Comparison of ENCODE assay signal across 10 cellular contexts in genomic region chr10:129853236-129853946, GRCh38.
A peak's percentile ranks its signal among the peaks of the same experiment; 100 is the strongest.
DNase-seq lines count a peak whose midpoint lies in the region; FAIRE-seq and TF ChIP-seq lines count a peak whose summit lies in the region.
"Had no signal": no experiment of that assay in that cellular context is flagged by ENCODE, and none has a peak within 500 bp of the region (broad histone marks: within the 10 kb centered on the region; RNA-seq: fewer than 3 reads in every experiment).

No MANE protein-coding gene starts in this region.

- H3K27me3 Mint-ChIP-seq in activated T-cell treated with anti-CD3 and anti-CD28 coated beads, Interleukin-2, amount 50 U/mL, for 24 hours = peaks cover 19% of the 10 kb centered on the region

- H3K36me3 ChIP-seq in mesenchymal stem cell (ENCODE audit: control insufficient read depth in 1 of 2, insufficient read depth in 2 of 2, low read depth in 1 of 2, low read length in 2 of 2) = peaks cover 0 to 99% of the 10 kb centered on the region in 2 experiments
- H3K36me3 ChIP-seq: gastrocnemius medialis had no signal

- H3K14ac ChIP-seq in mesenchymal stem cell (ENCODE audit: low read length in 2 of 2) = no peak overlapping the region

- in situ Hi-C loops in T47D (cut with HindIII; ENCODE audit: low pct_unique_long_range_greater_than_20kb, low sequenced_read_pairs) = no loop called here

- H3K9me3 ChIP-seq in mesenchymal stem cell (ENCODE audit: control insufficient read depth, low read length) = no peaks in the 10 kb centered on the region
- H3K9me3 ChIP-seq: gastrocnemius medialis had no signal

- H3K27me3 ChIP-seq in mesenchymal stem cell (ENCODE audit: control insufficient read depth in 1 of 2, insufficient read depth in 1 of 2, low read length in 2 of 2) = no peaks in the 10 kb centered on the region
- H3K27me3 ChIP-seq: gastrocnemius medialis had no signal

- H3K23ac ChIP-seq in mesenchymal stem cell (ENCODE audit: low read length in 2 of 2) = no peak overlapping the region

- H2BK12ac ChIP-seq in mesenchymal stem cell (ENCODE audit: low read length in 2 of 2) = no peak overlapping the region

- no peak overlapping the region for H2AFZ ChIP-seq in mesenchymal stem cell (ENCODE audit: low read depth, low read length)

- no peak overlapping the region for H3K4me3 Mint-ChIP-seq in activated T-cell treated with anti-CD3 and anti-CD28 coated beads, Interleukin-2, amount 50 U/mL, for 24 hours
- H3K4me3 Mint-ChIP-seq: activated CD4-positive, alpha-beta T cell treated with anti-CD3 and anti-CD28 coated beads, Interleukin-2, amount 10 ng/mL, durations not matched to agents 7 days and 5 days had no signal

- H2BK5ac ChIP-seq in mesenchymal stem cell (ENCODE audit: low read depth, low read length, poor library complexity, severe bottlenecking) = no peak overlapping the region

- DNase-seq in COR-L47 (lab: John Stamatoyannopoulos, UW) (peak; percentile 28), LNCaP clone FGC (ENCODE audit: low read depth) (peak; percentile 68), T47D (ENCODE audit: low read depth in 1 of 2, low spot score in 1 of 2) (peak; percentile 16 to 35), mesenchymal stem cell (peak; percentile 7), GM19239 (ENCODE audit: insufficient read length, low spot score) (no peak), amniotic stem cell (lab: John Stamatoyannopoulos, UW) (no peak), HTR-8/SVneo (ENCODE audit: insufficient read length, low spot score) (no peak)
- no peak for DNase-seq in activated T-cell treated with anti-CD3 and anti-CD28 coated beads, Interleukin-2, amount 50 U/mL, for 24 hours
- DNase-seq: activated CD4-positive, alpha-beta T cell treated with anti-CD3 and anti-CD28 coated beads, Interleukin-2, amount 10 ng/mL, durations not matched to agents 7 days and 5 days; gastrocnemius medialis had no signal

- no peak overlapping the region for H3K18ac ChIP-seq in mesenchymal stem cell (ENCODE audit: low read depth in 1 of 2, low read length in 2 of 2)

- no peaks in the 10 kb centered on the region for H3K36me3 Mint-ChIP-seq in activated T-cell treated with anti-CD3 and anti-CD28 coated beads, Interleukin-2, amount 50 U/mL, for 24 hours (ENCODE audit: low read depth)

- no peaks in the 10 kb centered on the region for H3K4me1 ChIP-seq in mesenchymal stem cell (ENCODE audit: control insufficient read depth, insufficient read depth, low read depth, low read length)

- no peak overlapping the region for H3K27ac ChIP-seq in mesenchymal stem cell (ENCODE audit: low read length, poor library complexity, severe bottlenecking)
- H3K27ac ChIP-seq: gastrocnemius medialis had no signal

- no peaks in the 10 kb centered on the region for H3K9me3 Mint-ChIP-seq in activated T-cell treated with anti-CD3 and anti-CD28 coated beads, Interleukin-2, amount 50 U/mL, for 24 hours
- H3K9me3 Mint-ChIP-seq: activated CD4-positive, alpha-beta T cell treated with anti-CD3 and anti-CD28 coated beads, Interleukin-2, amount 10 ng/mL, durations not matched to agents 7 days and 5 days had no signal

- H3K4me3 ChIP-seq in LNCaP clone FGC (ENCODE audit: low read depth, low read length) = no peak overlapping the region
- no peak overlapping the region for H3K4me3 ChIP-seq in mesenchymal stem cell (ENCODE audit: insufficient read depth in 1 of 2, low read depth in 1 of 2, low read length in 2 of 2)
- H3K4me3 ChIP-seq: gastrocnemius medialis had no signal

- H3K79me1 ChIP-seq in mesenchymal stem cell (replicated peaks; ENCODE audit: low read length, poor library complexity, severe bottlenecking) = no peaks in the 10 kb centered on the region

- no peaks in the 10 kb centered on the region for H3K4me1 Mint-ChIP-seq in activated T-cell treated with anti-CD3 and anti-CD28 coated beads, Interleukin-2, amount 50 U/mL, for 24 hours (ENCODE audit: low read depth)
- H3K4me1 Mint-ChIP-seq: activated CD4-positive, alpha-beta T cell treated with anti-CD3 and anti-CD28 coated beads, Interleukin-2, amount 10 ng/mL, durations not matched to agents 7 days and 5 days had no signal

- WGBS in mesenchymal stem cell = 79% methylated on average over 5 of the region's 8 CpGs

- no peak overlapping the region for H4K8ac ChIP-seq in mesenchymal stem cell (ENCODE audit: low read length)

- H2BK120ac ChIP-seq in mesenchymal stem cell (ENCODE audit: low read depth, low read length) = no peak overlapping the region

- no peak overlapping the region for H3K27ac Mint-ChIP-seq in activated T-cell treated with anti-CD3 and anti-CD28 coated beads, Interleukin-2, amount 50 U/mL, for 24 hours
- H3K27ac Mint-ChIP-seq: activated CD4-positive, alpha-beta T cell treated with anti-CD3 and anti-CD28 coated beads, Interleukin-2, amount 10 ng/mL, durations not matched to agents 7 days and 5 days had no signal

- peak; percentile 49 for TF ChIP-seq CTCF in LNCaP clone FGC (IDR thresholded peaks at IDR 0.05; ENCODE audit: control insufficient read depth, extremely low read depth, insufficient read depth)

- H3K9ac ChIP-seq in mesenchymal stem cell (ENCODE audit: low read length) = peak overlapping the region; percentile 38

- no peak overlapping the region for H3K4ac ChIP-seq in mesenchymal stem cell (ENCODE audit: low read depth in 1 of 2, low read length in 2 of 2)

- no peak overlapping the region for H4K91ac ChIP-seq in mesenchymal stem cell (ENCODE audit: low read length)

- no peak overlapping the region for H2BK15ac ChIP-seq in mesenchymal stem cell (ENCODE audit: low read depth, poor library complexity, severe bottlenecking)

- no peak overlapping the region for H3K4me2 ChIP-seq in mesenchymal stem cell (ENCODE audit: low read length, poor library complexity, severe bottlenecking)

- no peak overlapping the region for H2AK5ac ChIP-seq in mesenchymal stem cell (ENCODE audit: low read length, severe bottlenecking)

- FAIRE-seq in GM19239 (lab: Jason Lieb, UNC) (no peak), HTR-8/SVneo (lab: Jason Lieb, UNC) (no peak)

Comparison
In these comparisons a context has a peak if more than half of its experiments do, and no peak if none do; other contexts are left out.
1. DNase-seq: peak in COR-L47 (single experiment), LNCaP clone FGC (single experiment), T47D (2 of 2) and mesenchymal stem cell (single experiment); none in GM19239 (single experiment), amniotic stem cell (single experiment), HTR-8/SVneo (single experiment) and activated T-cell treated with anti-CD3 and anti-CD28 coated beads, Interleukin-2, amount 50 U/mL, for 24 hours (single experiment).